In the genomic region with DNA sequence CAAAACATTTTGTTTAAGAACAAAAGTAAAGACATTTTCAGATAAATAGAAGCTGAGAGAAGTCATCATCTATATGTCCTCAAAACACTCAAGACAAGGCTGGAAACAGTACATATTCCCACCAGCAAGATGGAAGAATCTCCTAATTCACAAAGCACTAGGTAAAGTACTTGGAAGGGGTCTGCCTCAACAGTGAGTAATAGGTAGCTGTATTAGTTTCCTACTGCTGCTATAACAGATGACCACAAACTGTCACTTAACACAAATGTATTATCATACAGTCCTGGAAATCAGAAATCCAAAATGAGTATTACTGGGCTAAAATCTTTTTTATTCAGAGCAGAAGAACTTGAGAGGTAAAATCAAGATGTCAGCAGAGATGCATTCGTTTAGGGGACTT, we compare ENCODE assay signal across 11 cellular contexts.
"Had no signal": no experiment of that assay in that cellular context is flagged by ENCODE, and none has a peak within 500 bp of the region (broad histone marks: within the 10 kb centered on the region; RNA-seq: fewer than 3 reads in every experiment).

No MANE protein-coding gene starts in this region.

- H3K4me1 ChIP-seq: HAP-1 had no signal

- FAIRE-seq: H1, H54 had no signal

- H3K4me3 ChIP-seq: GM23248, GM23338, HAP-1 had no signal

- H2AFZ ChIP-seq: GM23248, GM23338 had no signal

- H3K27ac ChIP-seq: GM23248 had no signal

- ATAC-seq: GM23338, HCT116 had no signal

- H3K36me3 ChIP-seq: HAP-1 had no signal

- DNase-seq: GM23248, GOT3, H7, H9, HCEC 1CT, HFFc6 had no signal

- H3K9ac ChIP-seq: GM23248 had no signal

- H3K4me2 ChIP-seq: GM23338 had no signal

- H3K9me3 ChIP-seq: HAP-1 had no signal
